8 cellular contexts compared by ENCODE assay signal in the genomic region with DNA sequence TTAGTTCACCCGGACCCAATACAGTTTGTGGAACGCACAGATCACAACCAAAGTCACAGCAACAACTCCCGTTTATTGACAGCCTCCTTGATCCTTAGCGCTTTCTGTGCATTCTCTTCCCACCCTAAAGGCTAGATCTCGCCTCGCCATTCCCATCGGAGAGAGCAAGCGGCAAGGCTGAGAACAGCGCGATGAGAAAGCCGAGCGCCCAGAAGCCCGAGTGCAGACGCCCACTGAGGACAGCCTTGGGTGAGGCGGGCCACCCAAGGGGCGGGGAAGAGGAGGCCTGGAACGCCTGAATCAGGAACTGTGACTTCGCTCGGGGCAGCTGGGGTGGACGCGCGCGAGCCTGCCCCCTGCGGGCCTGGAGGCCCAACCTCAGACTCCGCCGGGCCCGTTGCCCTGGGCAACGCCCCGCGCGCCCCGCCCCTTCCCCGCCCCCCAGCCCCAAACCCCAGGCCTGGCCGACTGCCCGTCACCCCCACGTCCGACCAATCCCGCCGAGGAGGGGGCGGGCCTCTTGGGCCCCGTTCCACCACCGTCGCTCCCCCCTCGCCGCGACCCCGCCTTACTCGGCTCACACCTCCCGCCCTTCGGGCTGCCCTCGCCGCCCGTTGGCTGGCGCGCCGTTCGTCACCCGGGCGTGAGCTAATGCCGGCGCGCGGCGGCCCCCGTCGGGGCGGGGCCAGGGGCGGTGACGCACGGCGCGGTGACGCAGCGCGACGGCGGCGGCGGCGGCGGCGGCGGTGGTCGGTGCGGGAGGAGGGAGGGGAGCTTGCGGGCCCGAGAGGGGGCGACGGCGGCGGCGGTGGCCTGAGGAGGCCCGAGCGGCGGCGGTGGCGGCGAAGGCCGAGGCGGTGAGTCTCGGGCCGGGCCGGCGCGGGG. TPM values are rescaled to one million over a fixed set of nuclear protein-coding genes. Genes with fewer than 3 reads are reported as not detected.
DNase-seq lines count a peak whose midpoint lies in the region; ATAC-seq and TF ChIP-seq lines count a peak whose summit lies in the region.

A gene with protein sequence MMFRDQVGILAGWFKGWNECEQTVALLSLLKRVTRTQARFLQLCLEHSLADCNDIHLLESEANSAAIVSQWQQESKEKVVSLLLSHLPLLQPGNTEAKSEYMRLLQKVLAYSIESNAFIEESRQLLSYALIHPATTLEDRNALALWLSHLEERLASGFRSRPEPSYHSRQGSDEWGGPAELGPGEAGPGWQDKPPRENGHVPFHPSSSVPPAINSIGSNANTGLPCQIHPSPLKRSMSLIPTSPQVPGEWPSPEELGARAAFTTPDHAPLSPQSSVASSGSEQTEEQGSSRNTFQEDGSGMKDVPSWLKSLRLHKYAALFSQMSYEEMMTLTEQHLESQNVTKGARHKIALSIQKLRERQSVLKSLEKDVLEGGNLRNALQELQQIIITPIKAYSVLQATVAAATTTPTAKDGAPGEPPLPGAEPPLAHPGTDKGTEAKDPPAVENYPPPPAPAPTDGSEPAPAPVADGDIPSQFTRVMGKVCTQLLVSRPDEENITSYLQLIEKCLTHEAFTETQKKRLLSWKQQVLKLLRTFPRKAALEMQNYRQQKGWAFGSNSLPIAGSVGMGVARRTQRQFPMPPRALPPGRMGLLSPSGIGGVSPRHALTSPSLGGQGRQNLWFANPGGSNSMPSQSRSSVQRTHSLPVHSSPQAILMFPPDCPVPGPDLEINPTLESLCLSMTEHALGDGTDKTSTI (plus strand): TSS at position 702 of the 885 bp plus-strand sequence. CDS start 14,473 bp downstream, outside the sequence.

- peak within 1 kb of the TSS; percentile 83 for H3K27ac ChIP-seq in RWPE1

- CTCF ChIA-PET in RWPE1 (lab: Yijun Ruan, JAX): interaction anchor here (0.6 to 0.8 kb wide), 2 partner anchors 36 to 49 kb away, joined by 3 to 4 read pairs; no protein-coding TSS in a partner anchor

- peak; percentile 95 to 96 for ATAC-seq in natural killer cell treated with Interleukin-12 subunit alpha and Interleukin-12 subunit beta and Interleukin-15 and Interleukin-18, amount 100 ng/mL, for 72 hours
- peak; percentile 94 for ATAC-seq in stimulated activated naive CD8-positive, alpha-beta T cell treated with anti-CD3 and anti-CD28 coated beads, Interleukin-15, Interleukin-2, amounts not matched to agents 100 U/mL and 50 U/mL, for 24 hours

- POLR2A ChIA-PET in RWPE1 (lab: Yijun Ruan, JAX; ENCODE audit: low non-redundant PET): interaction anchor here (0.6 to 0.7 kb wide), 3 partner anchors 59 to 94 kb away, joined by 3 to 4 read pairs (median 3); a partner anchor contains a TSS

- peak within 1 kb of the TSS; percentile 94 for H3K27ac Mint-ChIP-seq in activated T-helper 2 cell treated with anti-CD3 and anti-CD28 coated beads, Interferon-gamma antibody, Interleukin-2, Interleukin-4, amounts not matched to agents 10 μg/mL and 5 μg/mL and 100 μg/mL, durations not matched to agents 14 hours and 24 hours and 36 hours
- peak within 1 kb of the TSS; percentile 91 to 97 for H3K27ac Mint-ChIP-seq in natural killer cell treated with Interleukin-12 subunit alpha and Interleukin-12 subunit beta and Interleukin-15 and Interleukin-18, amount 100 ng/mL, for 72 hours

- intact Hi-C loops in activated T-helper 2 cell treated with anti-CD3 and anti-CD28 coated beads, Interferon-gamma antibody, Interleukin-2, Interleukin-4, amounts not matched to agents 10 μg/mL and 5 μg/mL and 100 μg/mL, durations not matched to agents 14 hours and 24 hours and 36 hours (cut with micrococcal nuclease): loop anchor here (1.0 to 10.0 kb wide), 4 partner anchors 70 to 967 kb away; a partner anchor contains a TSS

- no peaks in the 10 kb centered on the region for H3K9me3 Mint-ChIP-seq in activated T-helper 2 cell treated with anti-CD3 and anti-CD28 coated beads, Interferon-gamma antibody, Interleukin-2, Interleukin-4, amounts not matched to agents 10 μg/mL and 5 μg/mL and 100 μg/mL, durations not matched to agents 14 hours and 24 hours and 36 hours
- H3K9me3 Mint-ChIP-seq in natural killer cell treated with Interleukin-12 subunit alpha and Interleukin-12 subunit beta and Interleukin-15 and Interleukin-18, amount 100 ng/mL, for 72 hours: no peaks in the 10 kb centered on the region

- TF ChIP-seq CTCF in LNCaP clone FGC (IDR thresholded peaks at IDR 0.05; ENCODE audit: control insufficient read depth, extremely low read depth, insufficient read depth) (peak; percentile 85), RWPE1 (conservative IDR thresholded peaks at IDR 0.05; ENCODE audit: low read depth) (peak; percentile 82)

- H3K4me3 Mint-ChIP-seq in activated T-helper 2 cell treated with anti-CD3 and anti-CD28 coated beads, Interferon-gamma antibody, Interleukin-2, Interleukin-4, amounts not matched to agents 10 μg/mL and 5 μg/mL and 100 μg/mL, durations not matched to agents 14 hours and 24 hours and 36 hours (ENCODE audit: low read depth): peak within 1 kb of the TSS; percentile 96
- H3K4me3 Mint-ChIP-seq in natural killer cell treated with Interleukin-12 subunit alpha and Interleukin-12 subunit beta and Interleukin-15 and Interleukin-18, amount 100 ng/mL, for 72 hours: peak within 1 kb of the TSS; percentile 99

- H3K4me1 Mint-ChIP-seq in activated T-helper 2 cell treated with anti-CD3 and anti-CD28 coated beads, Interferon-gamma antibody, Interleukin-2, Interleukin-4, amounts not matched to agents 10 μg/mL and 5 μg/mL and 100 μg/mL, durations not matched to agents 14 hours and 24 hours and 36 hours (ENCODE audit: low read depth): peaks cover 59% of the 10 kb centered on the region
- peaks cover 61 to 70% of the 10 kb centered on the region in 2 donors for H3K4me1 Mint-ChIP-seq in natural killer cell treated with Interleukin-12 subunit alpha and Interleukin-12 subunit beta and Interleukin-15 and Interleukin-18, amount 100 ng/mL, for 72 hours (ENCODE audit: low read depth in 2 of 2)

- H3K36me3 Mint-ChIP-seq in activated T-helper 2 cell treated with anti-CD3 and anti-CD28 coated beads, Interferon-gamma antibody, Interleukin-2, Interleukin-4, amounts not matched to agents 10 μg/mL and 5 μg/mL and 100 μg/mL, durations not matched to agents 14 hours and 24 hours and 36 hours (ENCODE audit: low read depth): peaks cover 27% of the 10 kb centered on the region
- H3K36me3 Mint-ChIP-seq in natural killer cell treated with Interleukin-12 subunit alpha and Interleukin-12 subunit beta and Interleukin-15 and Interleukin-18, amount 100 ng/mL, for 72 hours: peaks cover 16% of the 10 kb centered on the region

- peak within 1 kb of the TSS; percentile 86 for H3K4me3 ChIP-seq in LNCaP clone FGC (ENCODE audit: low read depth, low read length)

- H3K27me3 Mint-ChIP-seq in activated T-helper 2 cell treated with anti-CD3 and anti-CD28 coated beads, Interferon-gamma antibody, Interleukin-2, Interleukin-4, amounts not matched to agents 10 μg/mL and 5 μg/mL and 100 μg/mL, durations not matched to agents 14 hours and 24 hours and 36 hours (ENCODE audit: low read depth): no peaks in the 10 kb centered on the region
- H3K27me3 Mint-ChIP-seq in natural killer cell treated with Interleukin-12 subunit alpha and Interleukin-12 subunit beta and Interleukin-15 and Interleukin-18, amount 100 ng/mL, for 72 hours: no peaks in the 10 kb centered on the region

- DNase-seq in ELR (ENCODE audit: low read depth) (peak; percentile 97), H4 (ENCODE audit: low spot score) (peak; percentile 96), LNCaP clone FGC (ENCODE audit: low read depth) (peak; percentile 88), RWPE1 (ENCODE audit: low spot score) (peak; percentile 97), fibroblast of peridontal ligament (ENCODE audit: extremely low read depth) (peak; percentile 95)
- peak; percentile 99 for DNase-seq in activated T-helper 2 cell treated with anti-CD3 and anti-CD28 coated beads, Interferon-gamma antibody, Interleukin-2, Interleukin-4, amounts not matched to agents 10 μg/mL and 5 μg/mL and 100 μg/mL, durations not matched to agents 14 hours and 24 hours and 36 hours (ENCODE audit: low spot score)
- DNase-seq in natural killer cell treated with Interleukin-12 subunit alpha and Interleukin-12 subunit beta and Interleukin-15 and Interleukin-18, amount 100 ng/mL, for 72 hours (ENCODE audit: low spot score): peak; percentile 100
- peak; percentile 99 for DNase-seq in stimulated activated naive CD8-positive, alpha-beta T cell treated with anti-CD3 and anti-CD28 coated beads, Interleukin-15, Interleukin-2, amounts not matched to agents 100 U/mL and 50 U/mL, for 24 hours

RNA-seq across cellular contexts. Expression of the gene that starts here (rescaled TPM):
- total RNA-seq in H4 (2014; rRNA removed; shearing (Covaris generic)): 33.9 and 35.3 TPM in 2 replicates
- 64.0 TPM in 2 replicates for total RNA-seq in activated T-helper 2 cell treated with anti-CD3 and anti-CD28 coated beads, Interferon-gamma antibody, Interleukin-2, Interleukin-4, amounts not matched to agents 10 μg/mL and 5 μg/mL and 100 μg/mL, durations not matched to agents 14 hours and 24 hours and 36 hours
- 10 to 100 TPM; 81.4 to 95.5 TPM for total RNA-seq in natural killer cell treated with Interleukin-12 subunit alpha and Interleukin-12 subunit beta and Interleukin-15 and Interleukin-18, amount 100 ng/mL, for 72 hours

Comparison
In these comparisons a context has a peak if more than half of its experiments do, and no peak if none do; other contexts are left out.
1. Peak in every context shown above with its lines: DNase-seq, ATAC-seq, H3K4me3 ChIP-seq and H3K27ac ChIP-seq.